Comparison of ENCODE assay signal across 19 cellular contexts in the genomic region with DNA sequence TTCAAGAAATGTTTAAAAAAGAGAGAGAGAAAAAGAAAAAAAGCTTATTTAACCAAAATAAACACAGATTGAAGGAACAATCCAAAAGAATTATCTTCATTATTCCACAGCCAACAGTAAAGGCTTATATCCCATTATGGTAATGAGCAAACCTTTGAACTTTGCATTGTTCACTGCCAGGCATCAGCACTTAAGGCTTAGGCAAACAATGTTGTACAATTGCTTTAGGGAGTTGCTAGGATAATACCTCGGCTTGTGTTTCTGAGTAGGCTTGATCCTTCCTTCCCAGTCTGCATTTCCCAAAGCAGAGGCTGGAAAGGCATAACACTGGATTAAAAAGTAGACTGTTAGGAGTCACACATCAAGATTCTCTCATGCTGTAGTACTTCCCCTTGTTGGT.
DNase-seq lines count a peak whose midpoint lies in the region; ATAC-seq and TF ChIP-seq lines count a peak whose summit lies in the region.
"Had no signal": no experiment of that assay in that cellular context is flagged by ENCODE, and none has a peak within 500 bp of the region (broad histone marks: within the 10 kb centered on the region; RNA-seq: fewer than 3 reads in every experiment).

No MANE protein-coding gene starts in this region.

- no peaks in the 10 kb centered on the region for H3K23me2 ChIP-seq in H9 (ENCODE audit: insufficient read length, low read depth, low read length, poor library complexity, severe bottlenecking)

- no peaks in the 10 kb centered on the region for H3K36me3 ChIP-seq in neural progenitor cell
- H3K36me3 ChIP-seq in testis (ENCODE audit: low read depth, missing control alignments), result no peaks in the 10 kb centered on the region
- H3K36me3 ChIP-seq: ovary, sigmoid colon had no signal

- no peak for ATAC-seq in GM18498 (IDR thresholded peaks at IDR 0.05; ENCODE audit: unreplicated experiment)
- ATAC-seq: natural killer cell had no signal

- H3K27ac ChIP-seq in neural progenitor cell, result no peak overlapping the region
- H3K27ac ChIP-seq in H9 (ENCODE audit: insufficient read length, low read depth, low read length), result no peak overlapping the region
- H3K27ac ChIP-seq in testis, result no peak overlapping the region
- H3K27ac ChIP-seq: KMS-11, ovary, sigmoid colon had no signal

- H2BK15ac ChIP-seq in H9 (ENCODE audit: low read depth, low read length), result no peak overlapping the region

- H3K4me1 ChIP-seq in neural progenitor cell (peaks cover 15% of the 10 kb centered on the region), H9 (ENCODE audit: insufficient read depth, low read length) (no peaks in the 10 kb centered on the region; the same call in 1 of the 2 replicates), testis (no peaks in the 10 kb centered on the region)
- H3K4me1 ChIP-seq: sigmoid colon had no signal

- H2AFZ ChIP-seq in neural progenitor cell (replicated peaks), result no peak overlapping the region
- no peak overlapping the region for H2AFZ ChIP-seq in H9 (ENCODE audit: low read length)

- H3K9me3 ChIP-seq in neural progenitor cell (ENCODE audit: low read depth) (no peaks in the 10 kb centered on the region), H9 (ENCODE audit: control insufficient read depth, low read depth, low read length) (no peaks in the 10 kb centered on the region), testis (no peaks in the 10 kb centered on the region)
- H3K9me3 ChIP-seq: ovary had no signal

- H3K9ac ChIP-seq in neural progenitor cell, result no peak overlapping the region
- no peak overlapping the region for H3K9ac ChIP-seq in H9 (ENCODE audit: extremely low read depth, insufficient read length, low read length)
- H3K9ac ChIP-seq: KMS-11 had no signal

- H4K8ac ChIP-seq in H9 (replicated peaks; ENCODE audit: insufficient read length, low read depth, low read length), result no peak overlapping the region

- no peak overlapping the region for H2BK5ac ChIP-seq in H9 (ENCODE audit: insufficient read length, low read length)

- no peak overlapping the region for H3K4me2 ChIP-seq in neural progenitor cell
- H3K4me2 ChIP-seq in H9 (ENCODE audit: insufficient read depth, insufficient read length, low read length), result no peak overlapping the region
- H3K4me2 ChIP-seq: KMS-11 had no signal

- H3K79me1 ChIP-seq in H9 (ENCODE audit: insufficient read depth, low read depth, low read length, poor library complexity, severe bottlenecking), result no peaks in the 10 kb centered on the region

- no peak overlapping the region for H3T11ph ChIP-seq in H9 (ENCODE audit: low read length)

- no peak overlapping the region for H3K56ac ChIP-seq in H9 (ENCODE audit: insufficient read length, low read depth, low read length)

- no peak for TF ChIP-seq CTCF in neural progenitor cell (IDR thresholded peaks at IDR 0.05)
- no peak for TF ChIP-seq CTCF in H9 (conservative IDR thresholded peaks at IDR 0.05)
- no peak for TF ChIP-seq CTCF in testis (IDR thresholded peaks at IDR 0.05)

- H3K4me3 ChIP-seq in neural progenitor cell (no peak overlapping the region), testis (no peak overlapping the region)
- H3K4me3 ChIP-seq: ovary, sigmoid colon had no signal

- H3K4me3 Mint-ChIP-seq in neural progenitor cell, result no peak overlapping the region
- no peak overlapping the region for H3K4me3 Mint-ChIP-seq in H9
- H3K4me3 Mint-ChIP-seq: brain, natural killer cell had no signal

- no peak overlapping the region for H4K91ac ChIP-seq in H9 (ENCODE audit: insufficient read length, low read depth, low read length)

- peaks cover 5% of the 10 kb centered on the region for H3K9me3 Mint-ChIP-seq in neural progenitor cell
- H3K9me3 Mint-ChIP-seq in H9, result peaks cover 4 to 8% of the 10 kb centered on the region in 2 experiments; a peak in 4 of 5 replicates

- intact Hi-C loops in testis (cut with DNase I; ENCODE audit: low total_unique reads), result no loop called here

- H2BK12ac ChIP-seq in H9 (ENCODE audit: insufficient read length, low read depth, low read length), result no peak overlapping the region

- no peaks in the 10 kb centered on the region for H3F3A ChIP-seq in neural progenitor cell (ENCODE audit: low read depth)

- H3K4ac ChIP-seq in H9 (ENCODE audit: low read depth, low read length), result no peak overlapping the region

- peaks cover 12% of the 10 kb centered on the region for H3K4me1 Mint-ChIP-seq in neural progenitor cell
- H3K4me1 Mint-ChIP-seq in H9, result peaks cover 4 to 13% of the 10 kb centered on the region in 2 experiments; a peak in 2 of 4 replicates
- H3K4me1 Mint-ChIP-seq: natural killer cell had no signal

- no CpG with 5 or more reads among the region's 1 CpG for WGBS in H9 (ENCODE audit: extremely low coverage, insufficient read length, low lambda C conversion rate)
- 56 to 64% methylated on average over 1 of the region's 1 CpG for WGBS in testis, 2 donors

- peak; percentile 29 for DNase-seq in DMS153 treated with DMSO at 0.1 percent for 48 hours (lab: John Stamatoyannopoulos, UW; ENCODE audit: unreplicated experiment)
- DNase-seq in NCI-H2029 treated with DMSO at 0.1 percent for 48 hours (lab: John Stamatoyannopoulos, UW), result peak; percentile 55
- DNase-seq in SHP77 (lab: John Stamatoyannopoulos, UW), result peak; percentile 59 to 80
- DNase-seq in neural progenitor cell (ENCODE audit: low spot score), result peak; percentile 75
- DNase-seq in H9, result no peak
- no peak for DNase-seq in testis
- DNase-seq: activated CD4-positive, alpha-beta T cell treated with anti-CD3 and anti-CD28 coated beads for 1 hour; activated T-cell treated with anti-CD3 and anti-CD28 coated beads, Interleukin-2, amount 50 U/mL, for 1 hour; C1 segment of cervical spinal cord; effector CD8-positive, alpha-beta T cell; natural killer cell; NCI-H1930; NCI-H526; OCI-M1; ovary; sigmoid colon had no signal

- H2BK120ac ChIP-seq in H9 (ENCODE audit: low read depth, low read length, poor library complexity, severe bottlenecking), result no peak overlapping the region

- no peak overlapping the region for H4K5ac ChIP-seq in H9 (ENCODE audit: insufficient read length, low read depth, low read length)

- H3K18ac ChIP-seq in H9 (ENCODE audit: insufficient read length, low read depth, low read length), result no peak overlapping the region

- H4K20me1 ChIP-seq in neural progenitor cell (ENCODE audit: low read depth) (no peaks in the 10 kb centered on the region), H9 (ENCODE audit: control insufficient read depth, insufficient read depth, insufficient read length) (no peaks in the 10 kb centered on the region)

- no peak overlapping the region for H2BK20ac ChIP-seq in H9 (ENCODE audit: low read depth, low read length, poor library complexity, severe bottlenecking)

- no peak overlapping the region for H2AK5ac ChIP-seq in H9 (ENCODE audit: insufficient read length, low read length)

- no peak for TF ChIP-seq POLR2A in testis (IDR thresholded peaks at IDR 0.05)

- H3K79me2 ChIP-seq in neural progenitor cell (ENCODE audit: low read depth), result no peaks in the 10 kb centered on the region
- no peaks in the 10 kb centered on the region for H3K79me2 ChIP-seq in H9 (ENCODE audit: insufficient read depth, low read length)

- H3K27ac Mint-ChIP-seq in neural progenitor cell, result no peak overlapping the region
- no peak overlapping the region for H3K27ac Mint-ChIP-seq in H9
- H3K27ac Mint-ChIP-seq: natural killer cell had no signal

- H3K36me3 Mint-ChIP-seq in neural progenitor cell, result no peaks in the 10 kb centered on the region
- H3K36me3 Mint-ChIP-seq in H9 (ENCODE audit: insufficient read depth in 1 of 3, low read depth in 3 of 3), result peaks cover 0 to 2% (median 1%) of the 10 kb centered on the region in 3 experiments; a peak in 2 of 7 replicates
- H3K36me3 Mint-ChIP-seq: brain, natural killer cell had no signal

- no peaks in the 10 kb centered on the region for H3K27me3 ChIP-seq in neural progenitor cell
- H3K27me3 ChIP-seq in H9 (ENCODE audit: insufficient read depth, low read length), result no peaks in the 10 kb centered on the region
- H3K27me3 ChIP-seq in testis, result no peaks in the 10 kb centered on the region
- H3K27me3 ChIP-seq: ovary, sigmoid colon had no signal

- H3K27me3 Mint-ChIP-seq in neural progenitor cell (ENCODE audit: insufficient read depth, low read depth) (peaks cover 5% of the 10 kb centered on the region), H9 (ENCODE audit: low read depth) (peaks cover 3% of the 10 kb centered on the region; the same call in 1 of the 2 replicates)

- H3K23ac ChIP-seq in H9 (ENCODE audit: insufficient read length, low read depth, low read length), result no peak overlapping the region

- no peak overlapping the region for H3K14ac ChIP-seq in H9 (ENCODE audit: insufficient read depth, low read length)

Comparison
In these comparisons a context has a peak if more than half of its experiments do, and no peak if none do; other contexts are left out.
1. DNase-seq: peak in DMS153 treated with DMSO at 0.1 percent for 48 hours (single experiment), NCI-H2029 treated with DMSO at 0.1 percent for 48 hours (single experiment), SHP77 (2 of 2) and neural progenitor cell (single experiment); none in H9 (single experiment) and testis (single experiment).